1 cellular context compared by ENCODE assay signal in the genomic region with DNA sequence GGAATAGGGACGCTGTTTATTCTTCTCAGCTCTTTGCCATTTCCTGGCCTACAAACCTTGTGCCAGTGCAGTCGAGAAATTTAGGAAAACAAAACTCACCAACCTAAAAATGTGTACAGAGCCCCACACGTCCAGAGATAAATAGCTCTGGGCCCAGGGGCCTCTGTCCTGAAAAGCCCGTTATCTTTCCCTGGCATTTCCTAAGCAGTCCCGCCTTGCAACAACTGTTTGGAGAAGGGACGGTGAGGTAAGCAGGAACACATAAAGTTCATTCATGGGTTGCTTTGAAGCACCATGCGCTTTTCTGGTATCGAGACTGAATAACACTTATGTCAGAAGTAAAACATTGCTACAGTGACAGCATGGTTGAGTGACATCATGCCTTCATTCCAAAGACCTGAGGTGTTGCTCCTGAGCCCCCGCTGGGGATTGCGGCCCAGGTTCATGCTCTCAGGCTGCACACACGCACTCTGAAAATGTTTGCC.
TF ChIP-seq lines count a peak whose summit lies in the region.

No MANE protein-coding gene starts in this region.

TF ChIP-seq in HepG2, 621 proteins besides CTCF, POLR2A, EP300 and RAD21 (continued from another document and continues in another):
- TF ChIP-seq, protein P1, sequence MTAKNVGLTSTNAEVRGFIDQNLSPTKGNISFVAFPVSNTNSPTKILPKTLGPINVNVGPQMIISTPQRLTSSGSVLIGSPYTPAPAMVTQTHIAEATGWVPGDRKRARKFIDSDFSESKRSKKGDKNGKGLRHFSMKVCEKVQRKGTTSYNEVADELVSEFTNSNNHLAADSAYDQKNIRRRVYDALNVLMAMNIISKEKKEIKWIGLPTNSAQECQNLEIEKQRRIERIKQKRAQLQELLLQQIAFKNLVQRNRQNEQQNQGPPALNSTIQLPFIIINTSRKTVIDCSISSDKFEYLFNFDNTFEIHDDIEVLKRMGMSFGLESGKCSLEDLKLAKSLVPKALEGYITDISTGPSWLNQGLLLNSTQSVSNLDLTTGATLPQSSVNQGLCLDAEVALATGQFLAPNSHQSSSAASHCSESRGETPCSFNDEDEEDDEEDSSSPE (CRISPR knock-in tag; IDR thresholded peaks at IDR 0.05) = 0 out of 2 replicates have a peak, but pooled peaks have one; percentile 21
- TF ChIP-seq, protein P2, sequence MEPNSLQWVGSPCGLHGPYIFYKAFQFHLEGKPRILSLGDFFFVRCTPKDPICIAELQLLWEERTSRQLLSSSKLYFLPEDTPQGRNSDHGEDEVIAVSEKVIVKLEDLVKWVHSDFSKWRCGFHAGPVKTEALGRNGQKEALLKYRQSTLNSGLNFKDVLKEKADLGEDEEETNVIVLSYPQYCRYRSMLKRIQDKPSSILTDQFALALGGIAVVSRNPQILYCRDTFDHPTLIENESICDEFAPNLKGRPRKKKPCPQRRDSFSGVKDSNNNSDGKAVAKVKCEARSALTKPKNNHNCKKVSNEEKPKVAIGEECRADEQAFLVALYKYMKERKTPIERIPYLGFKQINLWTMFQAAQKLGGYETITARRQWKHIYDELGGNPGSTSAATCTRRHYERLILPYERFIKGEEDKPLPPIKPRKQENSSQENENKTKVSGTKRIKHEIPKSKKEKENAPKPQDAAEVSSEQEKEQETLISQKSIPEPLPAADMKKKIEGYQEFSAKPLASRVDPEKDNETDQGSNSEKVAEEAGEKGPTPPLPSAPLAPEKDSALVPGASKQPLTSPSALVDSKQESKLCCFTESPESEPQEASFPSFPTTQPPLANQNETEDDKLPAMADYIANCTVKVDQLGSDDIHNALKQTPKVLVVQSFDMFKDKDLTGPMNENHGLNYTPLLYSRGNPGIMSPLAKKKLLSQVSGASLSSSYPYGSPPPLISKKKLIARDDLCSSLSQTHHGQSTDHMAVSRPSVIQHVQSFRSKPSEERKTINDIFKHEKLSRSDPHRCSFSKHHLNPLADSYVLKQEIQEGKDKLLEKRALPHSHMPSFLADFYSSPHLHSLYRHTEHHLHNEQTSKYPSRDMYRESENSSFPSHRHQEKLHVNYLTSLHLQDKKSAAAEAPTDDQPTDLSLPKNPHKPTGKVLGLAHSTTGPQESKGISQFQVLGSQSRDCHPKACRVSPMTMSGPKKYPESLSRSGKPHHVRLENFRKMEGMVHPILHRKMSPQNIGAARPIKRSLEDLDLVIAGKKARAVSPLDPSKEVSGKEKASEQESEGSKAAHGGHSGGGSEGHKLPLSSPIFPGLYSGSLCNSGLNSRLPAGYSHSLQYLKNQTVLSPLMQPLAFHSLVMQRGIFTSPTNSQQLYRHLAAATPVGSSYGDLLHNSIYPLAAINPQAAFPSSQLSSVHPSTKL (CRISPR knock-in tag; IDR thresholded peaks at IDR 0.05) = peak; percentile 74
- TF ChIP-seq, protein P3, sequence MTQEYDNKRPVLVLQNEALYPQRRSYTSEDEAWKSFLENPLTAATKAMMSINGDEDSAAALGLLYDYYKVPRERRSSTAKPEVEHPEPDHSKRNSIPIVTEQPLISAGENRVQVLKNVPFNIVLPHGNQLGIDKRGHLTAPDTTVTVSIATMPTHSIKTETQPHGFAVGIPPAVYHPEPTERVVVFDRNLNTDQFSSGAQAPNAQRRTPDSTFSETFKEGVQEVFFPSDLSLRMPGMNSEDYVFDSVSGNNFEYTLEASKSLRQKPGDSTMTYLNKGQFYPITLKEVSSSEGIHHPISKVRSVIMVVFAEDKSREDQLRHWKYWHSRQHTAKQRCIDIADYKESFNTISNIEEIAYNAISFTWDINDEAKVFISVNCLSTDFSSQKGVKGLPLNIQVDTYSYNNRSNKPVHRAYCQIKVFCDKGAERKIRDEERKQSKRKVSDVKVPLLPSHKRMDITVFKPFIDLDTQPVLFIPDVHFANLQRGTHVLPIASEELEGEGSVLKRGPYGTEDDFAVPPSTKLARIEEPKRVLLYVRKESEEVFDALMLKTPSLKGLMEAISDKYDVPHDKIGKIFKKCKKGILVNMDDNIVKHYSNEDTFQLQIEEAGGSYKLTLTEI (CRISPR knock-in tag; conservative IDR thresholded peaks at IDR 0.05) = no peak
- TF ChIP-seq IRX3 (CRISPR knock-in tag; IDR thresholded peaks at IDR 0.05; ENCODE audit: borderline replicate concordance, low read depth) = no peak
- no peak for TF ChIP-seq NFRKB (IDR thresholded peaks at IDR 0.05)
- no peak for TF ChIP-seq ZNF260 (CRISPR knock-in tag; IDR thresholded peaks at IDR 0.05; ENCODE audit: borderline replicate concordance, low read depth)
- TF ChIP-seq, protein P4, sequence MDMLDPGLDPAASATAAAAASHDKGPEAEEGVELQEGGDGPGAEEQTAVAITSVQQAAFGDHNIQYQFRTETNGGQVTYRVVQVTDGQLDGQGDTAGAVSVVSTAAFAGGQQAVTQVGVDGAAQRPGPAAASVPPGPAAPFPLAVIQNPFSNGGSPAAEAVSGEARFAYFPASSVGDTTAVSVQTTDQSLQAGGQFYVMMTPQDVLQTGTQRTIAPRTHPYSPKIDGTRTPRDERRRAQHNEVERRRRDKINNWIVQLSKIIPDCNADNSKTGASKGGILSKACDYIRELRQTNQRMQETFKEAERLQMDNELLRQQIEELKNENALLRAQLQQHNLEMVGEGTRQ (IDR thresholded peaks at IDR 0.05; ENCODE audit: low read depth, low read length) = no peak
- TF ChIP-seq, protein P4 (CRISPR knock-in tag; IDR thresholded peaks at IDR 0.05; ENCODE audit: borderline replicate concordance) = no peak
- TF ChIP-seq ZSCAN9 (CRISPR knock-in tag; IDR thresholded peaks at IDR 0.05; ENCODE audit: borderline replicate concordance) = no peak
- TF ChIP-seq HOXA5 (CRISPR knock-in tag; IDR thresholded peaks at IDR 0.05) = 0 out of 2 replicates have a peak, but pooled peaks have one; percentile 26
- TF ChIP-seq KDM2A (CRISPR knock-in tag; IDR thresholded peaks at IDR 0.05; ENCODE audit: borderline replicate concordance, low read depth) = peak; percentile 46
- TF ChIP-seq TCF7 (IDR thresholded peaks at IDR 0.05; ENCODE audit: low read depth) = peak; percentile 83
- TF ChIP-seq CEBPB (IDR thresholded peaks at IDR 0.05; ENCODE audit: borderline replicate concordance, low read depth, low read length) = peak; percentile 51; the same call in 1 of the 2 replicates
- no peak for TF ChIP-seq SRF (IDR thresholded peaks at IDR 0.05; ENCODE audit: low read depth, low read length)
- no peak for TF ChIP-seq ZNF619 (CRISPR knock-in tag; IDR thresholded peaks at IDR 0.05)
- TF ChIP-seq NCOA1 (CRISPR knock-in tag; IDR thresholded peaks at IDR 0.05) = no peak
- TF ChIP-seq, protein P5, sequence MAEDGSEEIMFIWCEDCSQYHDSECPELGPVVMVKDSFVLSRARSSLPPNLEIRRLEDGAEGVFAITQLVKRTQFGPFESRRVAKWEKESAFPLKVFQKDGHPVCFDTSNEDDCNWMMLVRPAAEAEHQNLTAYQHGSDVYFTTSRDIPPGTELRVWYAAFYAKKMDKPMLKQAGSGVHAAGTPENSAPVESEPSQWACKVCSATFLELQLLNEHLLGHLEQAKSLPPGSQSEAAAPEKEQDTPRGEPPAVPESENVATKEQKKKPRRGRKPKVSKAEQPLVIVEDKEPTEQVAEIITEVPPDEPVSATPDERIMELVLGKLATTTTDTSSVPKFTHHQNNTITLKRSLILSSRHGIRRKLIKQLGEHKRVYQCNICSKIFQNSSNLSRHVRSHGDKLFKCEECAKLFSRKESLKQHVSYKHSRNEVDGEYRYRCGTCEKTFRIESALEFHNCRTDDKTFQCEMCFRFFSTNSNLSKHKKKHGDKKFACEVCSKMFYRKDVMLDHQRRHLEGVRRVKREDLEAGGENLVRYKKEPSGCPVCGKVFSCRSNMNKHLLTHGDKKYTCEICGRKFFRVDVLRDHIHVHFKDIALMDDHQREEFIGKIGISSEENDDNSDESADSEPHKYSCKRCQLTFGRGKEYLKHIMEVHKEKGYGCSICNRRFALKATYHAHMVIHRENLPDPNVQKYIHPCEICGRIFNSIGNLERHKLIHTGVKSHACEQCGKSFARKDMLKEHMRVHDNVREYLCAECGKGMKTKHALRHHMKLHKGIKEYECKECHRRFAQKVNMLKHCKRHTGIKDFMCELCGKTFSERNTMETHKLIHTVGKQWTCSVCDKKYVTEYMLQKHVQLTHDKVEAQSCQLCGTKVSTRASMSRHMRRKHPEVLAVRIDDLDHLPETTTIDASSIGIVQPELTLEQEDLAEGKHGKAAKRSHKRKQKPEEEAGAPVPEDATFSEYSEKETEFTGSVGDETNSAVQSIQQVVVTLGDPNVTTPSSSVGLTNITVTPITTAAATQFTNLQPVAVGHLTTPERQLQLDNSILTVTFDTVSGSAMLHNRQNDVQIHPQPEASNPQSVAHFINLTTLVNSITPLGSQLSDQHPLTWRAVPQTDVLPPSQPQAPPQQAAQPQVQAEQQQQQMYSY (CRISPR knock-in tag; IDR thresholded peaks at IDR 0.05) = no peak
- no peak for TF ChIP-seq ZBTB8A (CRISPR knock-in tag; IDR thresholded peaks at IDR 0.05; ENCODE audit: borderline replicate concordance, low read depth)
- TF ChIP-seq NFYC (CRISPR knock-in tag; IDR thresholded peaks at IDR 0.05) = no peak
- no peak for TF ChIP-seq KDM5B (CRISPR knock-in tag; IDR thresholded peaks at IDR 0.05; ENCODE audit: borderline replicate concordance)
- no peak for TF ChIP-seq HOXA7 (CRISPR knock-in tag; IDR thresholded peaks at IDR 0.05)
- no peak for TF ChIP-seq ZNF10 (CRISPR knock-in tag; IDR thresholded peaks at IDR 0.05; ENCODE audit: borderline replicate concordance, low read depth)
- TF ChIP-seq BRD4 (CRISPR knock-in tag; IDR thresholded peaks at IDR 0.05) = no peak
- TF ChIP-seq, protein P6, sequence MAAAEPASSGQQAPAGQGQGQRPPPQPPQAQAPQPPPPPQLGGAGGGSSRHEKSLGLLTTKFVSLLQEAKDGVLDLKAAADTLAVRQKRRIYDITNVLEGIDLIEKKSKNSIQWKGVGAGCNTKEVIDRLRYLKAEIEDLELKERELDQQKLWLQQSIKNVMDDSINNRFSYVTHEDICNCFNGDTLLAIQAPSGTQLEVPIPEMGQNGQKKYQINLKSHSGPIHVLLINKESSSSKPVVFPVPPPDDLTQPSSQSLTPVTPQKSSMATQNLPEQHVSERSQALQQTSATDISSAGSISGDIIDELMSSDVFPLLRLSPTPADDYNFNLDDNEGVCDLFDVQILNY (CRISPR knock-in tag; conservative IDR thresholded peaks at IDR 0.05) = no peak
- no peak for TF ChIP-seq SRSF1 (optimal IDR thresholded peaks at IDR 0.05; ENCODE audit: low read depth, low read length)
- TF ChIP-seq, protein P7, sequence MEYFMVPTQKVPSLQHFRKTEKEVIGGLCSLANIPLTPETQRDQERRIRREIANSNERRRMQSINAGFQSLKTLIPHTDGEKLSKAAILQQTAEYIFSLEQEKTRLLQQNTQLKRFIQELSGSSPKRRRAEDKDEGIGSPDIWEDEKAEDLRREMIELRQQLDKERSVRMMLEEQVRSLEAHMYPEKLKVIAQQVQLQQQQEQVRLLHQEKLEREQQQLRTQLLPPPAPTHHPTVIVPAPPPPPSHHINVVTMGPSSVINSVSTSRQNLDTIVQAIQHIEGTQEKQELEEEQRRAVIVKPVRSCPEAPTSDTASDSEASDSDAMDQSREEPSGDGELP (IDR thresholded peaks at IDR 0.05; ENCODE audit: borderline replicate concordance, low read depth) = peak; percentile 28; the same call in 1 of the 2 replicates
- TF ChIP-seq PAWR (CRISPR knock-in tag; IDR thresholded peaks at IDR 0.05; ENCODE audit: borderline replicate concordance) = no peak
- TF ChIP-seq GATAD2A (CRISPR knock-in tag; IDR thresholded peaks at IDR 0.05) = peak; percentile 78
- TF ChIP-seq NFIB (CRISPR knock-in tag; IDR thresholded peaks at IDR 0.05; ENCODE audit: borderline replicate concordance) = no peak
- no peak for TF ChIP-seq IKZF4 (CRISPR knock-in tag; IDR thresholded peaks at IDR 0.05; ENCODE audit: borderline replicate concordance, low read depth, not compliant biosample characterization)
- no peak for TF ChIP-seq LCORL (IDR thresholded peaks at IDR 0.05)
- TF ChIP-seq LCORL (CRISPR knock-in tag; IDR thresholded peaks at IDR 0.05) = peak; percentile 46; the same call in 1 of the 2 replicates
- TF ChIP-seq MXD4 (CRISPR knock-in tag; IDR thresholded peaks at IDR 0.05) = no peak
- TF ChIP-seq MTA1 (CRISPR knock-in tag; IDR thresholded peaks at IDR 0.05; ENCODE audit: borderline replicate concordance) = no peak
- TF ChIP-seq ZC3H13 (CRISPR knock-in tag; IDR thresholded peaks at IDR 0.05) = no peak
- TF ChIP-seq, protein P8, sequence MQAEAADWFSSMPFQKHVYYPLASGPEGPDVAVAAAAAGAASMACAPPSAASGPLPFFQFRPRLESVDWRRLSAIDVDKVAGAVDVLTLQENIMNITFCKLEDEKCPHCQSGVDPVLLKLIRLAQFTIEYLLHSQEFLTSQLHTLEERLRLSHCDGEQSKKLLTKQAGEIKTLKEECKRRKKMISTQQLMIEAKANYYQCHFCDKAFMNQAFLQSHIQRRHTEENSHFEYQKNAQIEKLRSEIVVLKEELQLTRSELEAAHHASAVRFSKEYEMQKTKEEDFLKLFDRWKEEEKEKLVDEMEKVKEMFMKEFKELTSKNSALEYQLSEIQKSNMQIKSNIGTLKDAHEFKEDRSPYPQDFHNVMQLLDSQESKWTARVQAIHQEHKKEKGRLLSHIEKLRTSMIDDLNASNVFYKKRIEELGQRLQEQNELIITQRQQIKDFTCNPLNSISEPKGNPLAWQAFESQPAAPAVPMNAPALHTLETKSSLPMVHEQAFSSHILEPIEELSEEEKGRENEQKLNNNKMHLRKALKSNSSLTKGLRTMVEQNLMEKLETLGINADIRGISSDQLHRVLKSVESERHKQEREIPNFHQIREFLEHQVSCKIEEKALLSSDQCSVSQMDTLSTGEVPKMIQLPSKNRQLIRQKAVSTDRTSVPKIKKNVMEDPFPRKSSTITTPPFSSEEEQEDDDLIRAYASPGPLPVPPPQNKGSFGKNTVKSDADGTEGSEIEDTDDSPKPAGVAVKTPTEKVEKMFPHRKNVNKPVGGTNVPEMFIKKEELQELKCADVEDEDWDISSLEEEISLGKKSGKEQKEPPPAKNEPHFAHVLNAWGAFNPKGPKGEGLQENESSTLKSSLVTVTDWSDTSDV (CRISPR knock-in tag; IDR thresholded peaks at IDR 0.05) = no peak
- no peak for TF ChIP-seq KAT7 (CRISPR knock-in tag; IDR thresholded peaks at IDR 0.05; ENCODE audit: borderline replicate concordance)
